Comparison of ENCODE assay signal across 1 cellular context in the genomic region with DNA sequence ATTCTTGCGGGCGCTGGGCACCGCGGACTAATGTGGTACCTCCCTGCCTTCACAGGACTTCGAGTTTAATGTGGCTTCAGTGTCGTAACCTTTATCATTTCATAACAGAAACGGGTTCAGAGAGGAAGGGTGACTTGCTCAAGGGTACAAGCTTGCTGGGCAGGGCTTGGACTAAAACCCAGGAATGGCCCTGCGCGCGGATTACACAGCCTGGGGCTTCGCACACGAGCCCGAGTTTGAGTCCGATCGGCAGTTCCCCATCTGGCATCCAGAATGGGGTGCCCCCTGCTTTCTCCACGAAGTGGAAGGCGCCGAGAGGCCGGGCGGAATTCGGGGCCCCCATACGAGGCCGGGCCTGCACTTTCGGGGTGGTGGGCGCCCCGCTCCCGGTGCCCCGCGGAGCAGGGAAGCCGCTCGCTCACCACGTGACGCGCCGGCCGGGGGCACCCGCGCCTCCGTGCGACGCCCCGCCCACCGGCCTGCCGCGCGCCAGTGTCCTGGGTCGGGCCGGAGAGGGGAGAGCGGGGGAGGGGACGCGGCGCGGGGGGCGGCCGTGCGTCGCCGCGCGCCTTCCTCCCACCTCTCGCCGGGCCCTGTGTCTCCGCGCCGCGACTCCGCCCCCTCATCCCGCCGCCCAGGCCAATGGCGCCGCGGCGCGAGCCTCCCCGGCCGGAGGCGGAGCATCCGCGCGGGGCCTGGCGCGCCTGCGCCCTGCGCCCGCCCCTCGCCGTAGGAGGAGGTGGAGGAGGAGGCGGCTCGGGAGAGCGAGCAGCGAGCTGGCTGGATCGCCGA.
TF ChIP-seq lines count a peak whose summit lies in the region.

SET (plus strand) TSS at position 722 of the 792 bp plus-strand sequence. CDS start 361 bp downstream, outside the sequence.

TF ChIP-seq in HepG2, 621 proteins besides CTCF, POLR2A, EP300 and RAD21 (continued from another document and continues in another):
- TF ChIP-seq IRF1 (CRISPR knock-in tag; IDR thresholded peaks at IDR 0.05; ENCODE audit: low read depth) (no peak), RFX5 (IDR thresholded peaks at IDR 0.05; ENCODE audit: low read depth, low read length) (no peak), ZNF770 (CRISPR knock-in tag; IDR thresholded peaks at IDR 0.05) (no peak; the same call in 1 of the 2 replicates), IRF2 (CRISPR knock-in tag; IDR thresholded peaks at IDR 0.05) (no peak), AGO1 (IDR thresholded peaks at IDR 0.05; ENCODE audit: low read depth, low read length, poor library complexity, severe bottlenecking) (no peak), REST (IDR thresholded peaks at IDR 0.05; ENCODE audit: borderline replicate concordance in 1 of 2, low read depth in 1 of 2, low read length in 2 of 2) (no peak), TOE1 (CRISPR knock-in tag; IDR thresholded peaks at IDR 0.05) (no peak; the same call in 1 of the 2 replicates), SAP130 (CRISPR knock-in tag; IDR thresholded peaks at IDR 0.05; ENCODE audit: low read depth) (peak; percentile 64), ZNF775 (CRISPR knock-in tag; IDR thresholded peaks at IDR 0.05; ENCODE audit: borderline replicate concordance) (no peak), NRL (CRISPR knock-in tag; IDR thresholded peaks at IDR 0.05; ENCODE audit: borderline replicate concordance) (peak; percentile 75), CBX1 (IDR thresholded peaks at IDR 0.05; ENCODE audit: low read depth) (no peak), NFIB (CRISPR knock-in tag; IDR thresholded peaks at IDR 0.05; ENCODE audit: borderline replicate concordance) (no peak), SRSF1 (optimal IDR thresholded peaks at IDR 0.05; ENCODE audit: low read depth, low read length) (no peak), TCF12 (IDR thresholded peaks at IDR 0.05) (no peak), TCF12 (CRISPR knock-in tag; IDR thresholded peaks at IDR 0.05) (no peak), GATA4 (IDR thresholded peaks at IDR 0.05; ENCODE audit: borderline replicate concordance, low read depth) (no peak), BRCA1 (CRISPR knock-in tag; IDR thresholded peaks at IDR 0.05) (no peak), KMT2B (CRISPR knock-in tag; IDR thresholded peaks at IDR 0.05) (no peak), GPN1 (CRISPR knock-in tag; IDR thresholded peaks at IDR 0.05; ENCODE audit: borderline replicate concordance) (no peak), ZNF556 (CRISPR knock-in tag; IDR thresholded peaks at IDR 0.05; ENCODE audit: borderline replicate concordance) (peak; percentile 76; the same call in 1 of the 2 replicates), NFRKB (IDR thresholded peaks at IDR 0.05) (no peak), RBFOX2 (IDR thresholded peaks at IDR 0.05; ENCODE audit: low read depth, low read length) (peak; percentile 94), ZNF232 (CRISPR knock-in tag; IDR thresholded peaks at IDR 0.05; ENCODE audit: borderline replicate concordance) (peak; percentile 78; the same call in 1 of the 2 replicates), SNAI1 (CRISPR knock-in tag; IDR thresholded peaks at IDR 0.05; ENCODE audit: borderline replicate concordance) (no peak), ZNF512B (CRISPR knock-in tag; IDR thresholded peaks at IDR 0.05; ENCODE audit: borderline replicate concordance) (no peak), IKZF4 (CRISPR knock-in tag; IDR thresholded peaks at IDR 0.05; ENCODE audit: borderline replicate concordance, low read depth, not compliant biosample characterization) (no peak), PLSCR1 (CRISPR knock-in tag; IDR thresholded peaks at IDR 0.05; ENCODE audit: borderline replicate concordance) (no peak), ZNF337 (CRISPR knock-in tag; IDR thresholded peaks at IDR 0.05; ENCODE audit: borderline replicate concordance, low read depth) (no peak), ZNF777 (CRISPR knock-in tag; IDR thresholded peaks at IDR 0.05) (peak; percentile 3; the same call in 1 of the 2 replicates), ARNT (IDR thresholded peaks at IDR 0.05) (no peak), ZNF503 (CRISPR knock-in tag; IDR thresholded peaks at IDR 0.05) (no peak), FOXK2 (IDR thresholded peaks at IDR 0.05) (no peak), ZNF552 (CRISPR knock-in tag; IDR thresholded peaks at IDR 0.05; ENCODE audit: borderline replicate concordance) (no peak)
- TF ChIP-seq, protein P1, sequence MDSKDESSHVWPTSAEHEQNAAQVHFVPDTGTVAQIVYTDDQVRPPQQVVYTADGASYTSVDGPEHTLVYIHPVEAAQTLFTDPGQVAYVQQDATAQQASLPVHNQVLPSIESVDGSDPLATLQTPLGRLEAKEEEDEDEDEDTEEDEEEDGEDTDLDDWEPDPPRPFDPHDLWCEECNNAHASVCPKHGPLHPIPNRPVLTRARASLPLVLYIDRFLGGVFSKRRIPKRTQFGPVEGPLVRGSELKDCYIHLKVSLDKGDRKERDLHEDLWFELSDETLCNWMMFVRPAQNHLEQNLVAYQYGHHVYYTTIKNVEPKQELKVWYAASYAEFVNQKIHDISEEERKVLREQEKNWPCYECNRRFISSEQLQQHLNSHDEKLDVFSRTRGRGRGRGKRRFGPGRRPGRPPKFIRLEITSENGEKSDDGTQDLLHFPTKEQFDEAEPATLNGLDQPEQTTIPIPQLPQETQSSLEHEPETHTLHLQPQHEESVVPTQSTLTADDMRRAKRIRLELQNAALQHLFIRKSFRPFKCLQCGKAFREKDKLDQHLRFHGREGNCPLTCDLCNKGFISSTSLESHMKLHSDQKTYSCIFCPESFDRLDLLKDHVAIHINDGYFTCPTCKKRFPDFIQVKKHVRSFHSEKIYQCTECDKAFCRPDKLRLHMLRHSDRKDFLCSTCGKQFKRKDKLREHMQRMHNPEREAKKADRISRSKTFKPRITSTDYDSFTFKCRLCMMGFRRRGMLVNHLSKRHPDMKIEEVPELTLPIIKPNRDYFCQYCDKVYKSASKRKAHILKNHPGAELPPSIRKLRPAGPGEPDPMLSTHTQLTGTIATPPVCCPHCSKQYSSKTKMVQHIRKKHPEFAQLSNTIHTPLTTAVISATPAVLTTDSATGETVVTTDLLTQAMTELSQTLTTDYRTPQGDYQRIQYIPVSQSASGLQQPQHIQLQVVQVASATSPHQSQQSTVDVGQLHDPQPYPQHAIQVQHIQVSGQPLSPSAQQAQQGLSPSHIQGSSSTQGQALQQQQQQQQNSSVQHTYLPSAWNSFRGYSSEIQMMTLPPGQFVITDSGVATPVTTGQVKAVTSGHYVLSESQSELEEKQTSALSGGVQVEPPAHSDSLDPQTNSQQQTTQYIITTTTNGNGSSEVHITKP (CRISPR knock-in tag; IDR thresholded peaks at IDR 0.05; ENCODE audit: low read depth), result peak; percentile 59; the same call in 1 of the 2 replicates
- TF ChIP-seq, protein P2, sequence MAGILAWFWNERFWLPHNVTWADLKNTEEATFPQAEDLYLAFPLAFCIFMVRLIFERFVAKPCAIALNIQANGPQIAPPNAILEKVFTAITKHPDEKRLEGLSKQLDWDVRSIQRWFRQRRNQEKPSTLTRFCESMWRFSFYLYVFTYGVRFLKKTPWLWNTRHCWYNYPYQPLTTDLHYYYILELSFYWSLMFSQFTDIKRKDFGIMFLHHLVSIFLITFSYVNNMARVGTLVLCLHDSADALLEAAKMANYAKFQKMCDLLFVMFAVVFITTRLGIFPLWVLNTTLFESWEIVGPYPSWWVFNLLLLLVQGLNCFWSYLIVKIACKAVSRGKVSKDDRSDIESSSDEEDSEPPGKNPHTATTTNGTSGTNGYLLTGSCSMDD (CRISPR knock-in tag; IDR thresholded peaks at IDR 0.05), result no peak
- TF ChIP-seq, protein P3, sequence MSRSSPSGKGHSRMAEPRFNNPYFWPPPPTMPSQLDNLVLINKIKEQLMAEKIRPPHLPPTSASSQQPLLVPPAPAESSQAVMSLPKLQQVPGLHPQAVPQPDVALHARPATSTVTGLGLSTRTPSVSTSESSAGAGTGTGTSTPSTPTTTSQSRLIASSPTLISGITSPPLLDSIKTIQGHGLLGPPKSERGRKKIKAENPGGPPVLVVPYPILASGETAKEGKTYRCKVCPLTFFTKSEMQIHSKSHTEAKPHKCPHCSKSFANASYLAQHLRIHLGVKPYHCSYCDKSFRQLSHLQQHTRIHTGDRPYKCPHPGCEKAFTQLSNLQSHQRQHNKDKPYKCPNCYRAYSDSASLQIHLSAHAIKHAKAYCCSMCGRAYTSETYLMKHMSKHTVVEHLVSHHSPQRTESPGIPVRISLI (CRISPR knock-in tag; IDR thresholded peaks at IDR 0.05; ENCODE audit: borderline replicate concordance), result no peak
